In the genomic region with DNA sequence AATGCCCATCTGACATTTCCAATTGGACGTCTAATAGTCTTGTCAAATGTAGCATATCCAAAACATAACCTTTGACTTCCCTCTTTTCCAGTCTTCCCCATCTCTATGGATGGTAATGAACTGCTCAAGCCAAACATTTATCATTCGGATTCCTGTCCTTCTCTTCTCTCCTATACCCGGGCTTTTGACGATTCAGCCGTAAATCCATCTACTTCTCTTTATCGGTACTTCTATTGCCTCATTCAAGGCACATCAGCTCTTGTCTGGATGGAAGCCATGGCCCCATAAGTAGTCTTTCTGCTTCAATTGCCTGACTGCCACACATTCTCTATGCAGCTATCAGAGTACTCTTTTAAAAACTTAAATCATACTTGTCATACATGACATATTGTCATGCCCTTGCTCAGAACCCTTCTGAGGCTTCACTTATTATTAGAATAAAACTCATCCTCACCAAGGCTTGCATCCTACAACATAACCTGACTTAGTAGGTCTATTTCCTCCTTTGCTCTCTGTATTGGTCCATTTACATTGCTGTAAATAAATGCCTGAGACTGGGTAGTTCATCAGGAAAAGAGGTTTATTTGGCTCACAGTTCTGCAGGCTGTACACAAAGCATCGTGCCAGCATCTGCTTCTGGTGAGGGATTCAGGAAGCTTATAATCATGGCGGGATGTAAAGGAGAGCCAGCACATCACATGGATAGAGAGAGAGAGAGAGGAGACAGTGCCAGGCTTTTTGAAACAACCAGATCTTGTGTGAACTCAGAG, we compare ENCODE assay signal across 34 cellular contexts. TPM values are rescaled to one million over a fixed set of nuclear protein-coding genes. Genes with fewer than 3 reads are reported as not detected.
"Had no signal": no experiment of that assay in that cellular context is flagged by ENCODE, and none has a peak within 500 bp of the region (broad histone marks: within the 10 kb centered on the region; RNA-seq: fewer than 3 reads in every experiment).

No MANE protein-coding gene starts in this region.

- H3K4me3 Mint-ChIP-seq: activated B cell treated with CpG ODN at 0.5 μM for 24 hours; activated CD8-positive, alpha-beta T cell treated with anti-CD3 and anti-CD28 coated beads for 36 hours; activated naive CD8-positive, alpha-beta T cell; activated naive CD8-positive, alpha-beta T cell treated with anti-CD3 and anti-CD28 coated beads, Interleukin-2, amount 50 U/mL, for 24 hours; activated T-cell treated with anti-CD3 and anti-CD28 coated beads, Interleukin-2, amount 50 U/mL, for 4 hours; activated T-helper 17 cell treated with anti-CD3 and anti-CD28 coated beads, Interleukin-2, amount 50 U/mL, for 72 hours; T-helper 17 cell; T-helper 2 cell treated with Interferon-gamma antibody and Interleukin-4, amounts not matched to agents 5 μg/mL and 100 μg/mL, for 36 hours had no signal

- ATAC-seq: activated CD4-positive, CD25-positive, alpha-beta regulatory T cell treated with anti-CD3 and anti-CD28 coated beads, Interleukin-2, amount 50 U/mL, for 24 hours; activated CD8-positive, alpha-beta T cell treated with anti-CD3 and anti-CD28 coated beads for 36 hours; activated naive CD8-positive, alpha-beta T cell treated with anti-CD3 and anti-CD28 coated beads, Interleukin-2, amount 50 U/mL, for 24 hours; activated T-cell treated with anti-CD3 and anti-CD28 coated beads, Interleukin-2, amount 50 U/mL, for 4 hours; activated T-helper 17 cell treated with anti-CD3 and anti-CD28 coated beads, Interleukin-2, amount 50 U/mL, for 72 hours; body of pancreas; foreskin keratinocyte; gastrocnemius medialis; T-helper 17 cell had no signal

- H3K4me1 ChIP-seq: adrenal gland, body of pancreas, esophagus muscularis mucosa, foreskin keratinocyte, gastrocnemius medialis had no signal

- DNase-seq: activated B cell treated with CpG ODN at 0.5 μM for 24 hours; activated CD4-positive, alpha-beta T cell treated with anti-CD3 and anti-CD28 coated beads for 48 hours; activated CD4-positive, alpha-beta T cell treated with anti-CD3 and anti-CD28 coated beads, Interleukin-2, amount 50 U/mL, for 1 hour; activated CD4-positive, alpha-beta T cell treated with anti-CD3 and anti-CD28 coated beads, Interleukin-2, amount 50 U/mL, for 48 hours; activated CD8-positive, alpha-beta memory T cell treated with anti-CD3 and anti-CD28 coated beads for 24 hours; activated CD8-positive, alpha-beta T cell treated with anti-CD3 and anti-CD28 coated beads for 36 hours; activated effector memory CD4-positive, alpha-beta T cell treated with Interleukin-2 at 50 U/mL for 16 hours; activated gamma-delta T cell treated with Interleukin-2 at 50 U/mL for 16 hours; activated naive CD4-positive, alpha-beta T cell treated with anti-CD3 and anti-CD28 coated beads, Interleukin-2, amount 50 U/mL, for 16 hours; activated naive CD4-positive, alpha-beta T cell treated with Interleukin-2 at 50 U/mL for 16 hours; activated naive CD8-positive, alpha-beta T cell treated with anti-CD3 and anti-CD28 coated beads, Interleukin-2, amount 50 U/mL, for 24 hours; activated T-cell treated with anti-CD3 and anti-CD28 coated beads, Interleukin-2, amount 50 U/mL, for 4 hours; adrenal gland; amygdala; aorta; body of pancreas; caudate nucleus; cortex of kidney; dermis blood vessel endothelial cell; effector CD8-positive, alpha-beta T cell; erythroblast; foreskin keratinocyte; gastrocnemius medialis; glutamatergic neuron; T-helper 1 cell; T-helper 17 cell; T1000; WERI-Rb-1 had no signal

- H3K27ac ChIP-seq: adrenal gland, body of pancreas, esophagus muscularis mucosa, foreskin keratinocyte, gastrocnemius medialis, WERI-Rb-1 had no signal

- H3K27me3 ChIP-seq: adrenal gland, body of pancreas, gastrocnemius medialis had no signal

- H3K27ac Mint-ChIP-seq: activated B cell treated with CpG ODN at 0.5 μM for 24 hours; activated CD8-positive, alpha-beta T cell treated with anti-CD3 and anti-CD28 coated beads for 36 hours; activated naive CD8-positive, alpha-beta T cell; activated naive CD8-positive, alpha-beta T cell treated with anti-CD3 and anti-CD28 coated beads, Interleukin-2, amount 50 U/mL, for 24 hours; activated T-helper 17 cell treated with anti-CD3 and anti-CD28 coated beads, Interleukin-2, amount 50 U/mL, for 72 hours; T-helper 17 cell; T-helper 2 cell treated with Interferon-gamma antibody and Interleukin-4, amounts not matched to agents 5 μg/mL and 100 μg/mL, for 36 hours had no signal

- H3K9me3 Mint-ChIP-seq: activated B cell treated with CpG ODN at 0.5 μM for 24 hours; activated CD8-positive, alpha-beta T cell treated with anti-CD3 and anti-CD28 coated beads for 36 hours; activated naive CD8-positive, alpha-beta T cell treated with anti-CD3 and anti-CD28 coated beads, Interleukin-2, amount 50 U/mL, for 24 hours; activated T-cell treated with anti-CD3 and anti-CD28 coated beads, Interleukin-2, amount 50 U/mL, for 4 hours; activated T-helper 17 cell treated with anti-CD3 and anti-CD28 coated beads, Interleukin-2, amount 50 U/mL, for 72 hours had no signal

- H3K36me3 ChIP-seq: adrenal gland, esophagus muscularis mucosa, gastrocnemius medialis, WERI-Rb-1 had no signal

- H3K27me3 Mint-ChIP-seq: activated CD8-positive, alpha-beta T cell treated with anti-CD3 and anti-CD28 coated beads for 36 hours; activated naive CD8-positive, alpha-beta T cell; activated naive CD8-positive, alpha-beta T cell treated with anti-CD3 and anti-CD28 coated beads, Interleukin-2, amount 50 U/mL, for 24 hours; activated T-helper 17 cell treated with anti-CD3 and anti-CD28 coated beads, Interleukin-2, amount 50 U/mL, for 72 hours; T-helper 17 cell had no signal

- H3K4me3 ChIP-seq: adrenal gland, body of pancreas, esophagus muscularis mucosa, gastrocnemius medialis had no signal

- H3K4me1 Mint-ChIP-seq: activated B cell treated with CpG ODN at 0.5 μM for 24 hours had no signal

- H3K9me3 ChIP-seq: adrenal gland, body of pancreas, gastrocnemius medialis had no signal

RNA-seq across cellular contexts. Expression of gene ST8SIA6, which starts 37.8 kb away (rescaled TPM):
- total RNA-seq: activated CD8-positive, alpha-beta T cell treated with anti-CD3 and anti-CD28 coated beads for 36 hours; body of pancreas; chondrocyte had no signal
- polyA plus RNA-seq: foreskin keratinocyte had no signal
